In genomic region chr2:138102664-138103063, GRCh38 we compare ENCODE assay signal across 21 cellular contexts.
DNase-seq lines count a peak whose midpoint lies in the region; ATAC-seq, FAIRE-seq and TF ChIP-seq lines count a peak whose summit lies in the region.
"Had no signal": no experiment of that assay in that cellular context is flagged by ENCODE, and none has a peak within 500 bp of the region (broad histone marks: within the 10 kb centered on the region; RNA-seq: fewer than 3 reads in every experiment).

No MANE protein-coding gene starts in this region.

- H2BK120ac ChIP-seq in IMR-90 (ENCODE audit: low read depth, low read length) (no peak overlapping the region), H1 (replicated peaks; ENCODE audit: low read depth, low read length) (no peak overlapping the region)

- H3K18ac ChIP-seq in IMR-90 (ENCODE audit: low read depth, low read length) (no peak overlapping the region), H1 (ENCODE audit: extremely low read depth, low read length) (no peak overlapping the region)

- no peak overlapping the region for H3K27ac ChIP-seq in A549
- H3K27ac ChIP-seq in IMR-90 (ENCODE audit: insufficient read depth, low read length): no peak overlapping the region
- H3K27ac ChIP-seq in H1 (ENCODE audit: low read depth, low read length): no peak overlapping the region
- H3K27ac ChIP-seq: BLaER1 treated with 17β-estradiol and CSF1 and Interleukin-3, amounts not matched to agents 10 nM and 100 nM; C4-2B had no signal

- H3K23ac ChIP-seq in IMR-90 (ENCODE audit: low read depth, low read length) (no peak overlapping the region), H1 (ENCODE audit: insufficient read length) (no peak overlapping the region)

- H4K20me1 ChIP-seq in IMR-90 (ENCODE audit: insufficient read depth, low read length) (no peaks in the 10 kb centered on the region), H1 (replicated peaks in 1 of 2; ENCODE audit: control insufficient read depth in 1 of 2, insufficient read depth in 2 of 2, low read length in 2 of 2) (no peaks in the 10 kb centered on the region)
- H4K20me1 ChIP-seq: BLaER1 treated with 17β-estradiol and CSF1 and Interleukin-3, amounts not matched to agents 10 nM and 100 nM had no signal

- TF ChIP-seq EP300 in A549 (IDR thresholded peaks at IDR 0.05): no peak
- TF ChIP-seq EP300 in H1 (IDR thresholded peaks at IDR 0.05; ENCODE audit: borderline replicate concordance in 1 of 2, low read depth in 2 of 2, low read length in 2 of 2): no peak

- DNase-seq in A549 (ENCODE audit: low read depth in 1 of 2, low spot score in 1 of 2) (no peak), IMR-90 (no peak), H1 (ENCODE audit: low read depth in 1 of 2, low spot score in 2 of 2) (no peak), GDM1 (lab: John Stamatoyannopoulos, UW) (no peak)
- DNase-seq: 8988T; AML-193; Caco-2; Calu3; CD4-positive, alpha-beta T cell; CD8-positive, alpha-beta T cell; DMS79 treated with DMSO at 0.1 percent for 48 hours had no signal

- H2BK5ac ChIP-seq in IMR-90 (ENCODE audit: low read depth, low read length, poor library complexity, severe bottlenecking): no peak overlapping the region
- H2BK5ac ChIP-seq in H1 (ENCODE audit: low read depth, low read length): no peak overlapping the region

- no peaks in the 10 kb centered on the region for H3K27me3 ChIP-seq in IMR-90 (ENCODE audit: control insufficient read depth, insufficient read depth, low read length)
- H3K27me3 ChIP-seq in H1 (replicated peaks in 1 of 4; ENCODE audit: control insufficient read depth in 3 of 4, extremely low read depth in 1 of 4, insufficient read depth in 3 of 4, low read length in 3 of 4): no peaks in the 10 kb centered on the region
- H3K27me3 ChIP-seq: BLaER1 treated with 17β-estradiol and CSF1 and Interleukin-3, amounts not matched to agents 10 nM and 100 nM had no signal

- H3K9me1 ChIP-seq in IMR-90 (ENCODE audit: insufficient read depth, low read length): no peaks in the 10 kb centered on the region

- H2BK15ac ChIP-seq in IMR-90 (ENCODE audit: low read depth, low read length): no peak overlapping the region
- H2BK15ac ChIP-seq in H1 (ENCODE audit: low read length): no peak overlapping the region

- H3K9ac ChIP-seq in IMR-90 (ENCODE audit: low read depth, low read length): no peak overlapping the region
- no peak overlapping the region for H3K9ac ChIP-seq in H1 (replicated peaks in 1 of 4; ENCODE audit: extremely low read depth in 1 of 4, low read depth in 3 of 4, low read length in 3 of 4)
- H3K9ac ChIP-seq: BLaER1 treated with 17β-estradiol and CSF1 and Interleukin-3, amounts not matched to agents 10 nM and 100 nM had no signal

- ATAC-seq in A549 (no peak), IMR-90 (ENCODE audit: low read depth) (no peak), GM21576 (IDR thresholded peaks at IDR 0.05; ENCODE audit: unreplicated experiment) (no peak), esophagus mucosa (no peak)
- ATAC-seq: CD8-positive, alpha-beta T cell; GM12878 had no signal

- no peak overlapping the region for H2BK20ac ChIP-seq in IMR-90 (ENCODE audit: low read depth, low read length)
- no peak overlapping the region for H2BK20ac ChIP-seq in H1 (ENCODE audit: low read length)

- H3K4ac ChIP-seq in IMR-90 (ENCODE audit: low read depth, low read length) (no peak overlapping the region), H1 (replicated peaks; ENCODE audit: insufficient read length, low read depth, low read length) (no peak overlapping the region)

- TF ChIP-seq RAD21 in A549 (conservative IDR thresholded peaks at IDR 0.05 in 1 of 2, IDR thresholded peaks at IDR 0.05 in 1 of 2): no peak
- TF ChIP-seq RAD21 in IMR-90 (IDR thresholded peaks at IDR 0.05; ENCODE audit: low read length): no peak
- no peak for TF ChIP-seq RAD21 in H1 (IDR thresholded peaks at IDR 0.05 in 1 of 2, conservative IDR thresholded peaks at IDR 0.05 in 1 of 2; ENCODE audit: low read depth in 2 of 2, low read length in 2 of 2)

- H3K9me3 ChIP-seq in A549 (no peaks in the 10 kb centered on the region), IMR-90 (ENCODE audit: control insufficient read depth, insufficient read depth, low read length) (no peaks in the 10 kb centered on the region), H1 (ENCODE audit: insufficient read depth in 2 of 2, low read depth in 1 of 2, low read length in 1 of 2) (0 out of 4 replicates have a peak, but pooled peaks cover 0 to 2% of the 10 kb centered on the region in 2 experiments)
- H3K9me3 ChIP-seq: Caco-2 had no signal

- in situ Hi-C loops in IMR-90 (cut with MboI; ENCODE audit: low sequenced_read_pairs): no loop called here

- dilution Hi-C loops in IMR-90 (cut with HindIII; ENCODE audit: low sequenced_read_pairs, unreplicated experiment): no loop called here

- CTCF ChIA-PET in A549 (lab: Yijun Ruan, JAX) (interaction anchor here (2.8 kb wide), 1 partner anchor 11 kb away, joined by 10 read pairs; no protein-coding TSS in a partner anchor), IMR-90 (lab: Yijun Ruan, JAX) (no interaction called here), H1 (lab: Charles Lee; ENCODE audit: partially characterized antibody) (interaction anchor here (0.7 to 1.5 kb wide), 3 partner anchors 12 to 155 kb away, joined by 3 to 5 read pairs (median 4); no protein-coding TSS in a partner anchor)

- no peak overlapping the region for H2BK12ac ChIP-seq in H1 (ENCODE audit: low read depth, low read length)

- H3K4me3 ChIP-seq in A549 (no peak overlapping the region), IMR-90 (ENCODE audit: insufficient read depth, low read depth, low read length) (no peak overlapping the region), H1 (ENCODE audit: extremely low read depth in 1 of 4, insufficient read depth in 2 of 4, low read depth in 3 of 4, low read length in 4 of 4) (no peak overlapping the region)
- H3K4me3 ChIP-seq: BLaER1 treated with 17β-estradiol and CSF1 and Interleukin-3, amounts not matched to agents 10 nM and 100 nM; GM12878 had no signal

- intact Hi-C loops in IMR-90 (cut with micrococcal nuclease): no loop called here

- no peak overlapping the region for H2AK9ac ChIP-seq in IMR-90 (replicated peaks; ENCODE audit: low read depth, low read length, poor library complexity)

- H2AK5ac ChIP-seq in IMR-90 (ENCODE audit: low read depth, low read length): no peak overlapping the region
- H2AK5ac ChIP-seq in H1 (ENCODE audit: low read depth, low read length): no peak overlapping the region

- H3K4me2 ChIP-seq in A549 (no peak overlapping the region), IMR-90 (ENCODE audit: low read depth, low read length) (no peak overlapping the region), H1 (ENCODE audit: insufficient read depth in 1 of 2, low read depth in 2 of 2, low read length in 2 of 2) (no peak overlapping the region)
- H3K4me2 ChIP-seq: BLaER1 treated with 17β-estradiol and CSF1 and Interleukin-3, amounts not matched to agents 10 nM and 100 nM had no signal

- H3K56ac ChIP-seq in IMR-90 (ENCODE audit: extremely low read depth, insufficient read depth, low read length) (no peak overlapping the region), H1 (replicated peaks; ENCODE audit: insufficient read length, low read depth, low read length) (no peak overlapping the region)

- H2AFZ ChIP-seq in IMR-90 (replicated peaks; ENCODE audit: low read length, poor library complexity) (no peak overlapping the region), H1 (ENCODE audit: low read length) (no peak overlapping the region)

- H4K8ac ChIP-seq in IMR-90 (ENCODE audit: low read depth in 2 of 2, low read length in 2 of 2) (no peak overlapping the region), H1 (ENCODE audit: extremely low read depth, insufficient read depth, low read length) (no peak overlapping the region)

- H3K79me2 ChIP-seq in H1 (ENCODE audit: control insufficient read depth in 1 of 2, insufficient read depth in 2 of 2, low read length in 2 of 2): no peaks in the 10 kb centered on the region

- H3K14ac ChIP-seq in IMR-90 (replicated peaks; ENCODE audit: low read depth, low read length) (no peak overlapping the region), H1 (ENCODE audit: insufficient read length) (no peak overlapping the region)

- TF ChIP-seq CTCF in A549 (IDR thresholded peaks at IDR 0.05): no peak
- TF ChIP-seq CTCF in IMR-90 (conservative IDR thresholded peaks at IDR 0.05; ENCODE audit: low read depth, low read length): no peak
- no peak for TF ChIP-seq CTCF in H1 (IDR thresholded peaks at IDR 0.05; ENCODE audit: control extremely low read depth in 1 of 3, insufficient read depth in 1 of 3, low read depth in 1 of 3, low read length in 3 of 3)

- H3K23me2 ChIP-seq in H1 (ENCODE audit: low read depth, low read length): no peaks in the 10 kb centered on the region

- TF ChIP-seq POLR2A in A549 (IDR thresholded peaks at IDR 0.05; ENCODE audit: low read length) (no peak), IMR-90 (IDR thresholded peaks at IDR 0.05; ENCODE audit: low read depth, low read length) (no peak), H1 (IDR thresholded peaks at IDR 0.05; ENCODE audit: control extremely low read depth in 1 of 2, low read depth in 2 of 2, low read length in 2 of 2) (no peak)

- no peaks in the 10 kb centered on the region for H3K79me1 ChIP-seq in IMR-90 (ENCODE audit: low read depth in 1 of 2, low read length in 2 of 2)
- no peaks in the 10 kb centered on the region for H3K79me1 ChIP-seq in H1 (ENCODE audit: low read depth, low read length)

- no peaks in the 10 kb centered on the region for H3K36me3 ChIP-seq in IMR-90 (ENCODE audit: control insufficient read depth, insufficient read depth, low read length)
- no peaks in the 10 kb centered on the region for H3K36me3 ChIP-seq in H1 (ENCODE audit: control insufficient read depth in 2 of 4, insufficient read depth in 4 of 4, low read length in 3 of 4)
- H3K36me3 ChIP-seq: BLaER1 treated with 17β-estradiol and CSF1 and Interleukin-3, amounts not matched to agents 10 nM and 100 nM had no signal

- POLR2A ChIA-PET in A549 (lab: Yijun Ruan, JAX) (no interaction called here), IMR-90 (lab: Charles Lee; ENCODE audit: unreplicated experiment) (interaction anchor here (0.5 kb wide), 1 partner anchor 147 kb away, joined by 3 read pairs; no protein-coding TSS in a partner anchor), H1 (lab: Charles Lee; ENCODE audit: partially characterized antibody) (no interaction called here)

- H4K5ac ChIP-seq in IMR-90 (ENCODE audit: low read depth, low read length) (no peak overlapping the region), H1 (ENCODE audit: insufficient read length, low read depth, low read length) (no peak overlapping the region)

- BruUV-seq in IMR-90 (replicated peaks; lab: Mats Ljungman, UMichigan): no TSS peak

- H3K4me1 ChIP-seq in A549 (peaks cover 12% of the 10 kb centered on the region), IMR-90 (ENCODE audit: control insufficient read depth, insufficient read depth, low read length) (no peaks in the 10 kb centered on the region), H1 (replicated peaks in 1 of 4; ENCODE audit: control insufficient read depth in 3 of 4, insufficient read depth in 4 of 4, low read length in 3 of 4) (no peaks in the 10 kb centered on the region)
- H3K4me1 ChIP-seq: BLaER1 treated with 17β-estradiol and CSF1 and Interleukin-3, amounts not matched to agents 10 nM and 100 nM had no signal

- no peak overlapping the region for H4K91ac ChIP-seq in IMR-90 (ENCODE audit: insufficient read depth, low read depth, low read length)
- no peak overlapping the region for H4K91ac ChIP-seq in H1 (replicated peaks; ENCODE audit: insufficient read length, low read length)

- FAIRE-seq in A549 (lab: Jason Lieb, UNC): no peak
- no peak for FAIRE-seq in H1 (lab: Jason Lieb, UNC)
- FAIRE-seq: A204.1, D721Med, G401.6, GM12878, GM12892, GM18507 had no signal

Comparison
In these comparisons a context has a peak if more than half of its experiments do, and no peak if none do; other contexts are left out.
1. Of the 18 proteins assayed by ChIP-seq in both H1 and A549: peak only in H1: none; only in A549: none; in both: MAFK; in neither: 17.